ENCODE assay signal across 8 cellular contexts in genomic region chr16:29824589-29825144, GRCh38. TPM values are rescaled to one million over a fixed set of nuclear protein-coding genes. Genes with fewer than 3 reads are reported as not detected.
A peak's percentile ranks its signal among the peaks of the same experiment; 100 is the strongest.
DNase-seq lines count a peak whose midpoint lies in the region; ATAC-seq and TF ChIP-seq lines count a peak whose summit lies in the region.
"Had no signal": no experiment of that assay in that cellular context is flagged by ENCODE, and none has a peak within 500 bp of the region (broad histone marks: within the 10 kb centered on the region; RNA-seq: fewer than 3 reads in every experiment).

No MANE protein-coding gene starts in this region.

- no peak overlapping the region for H3K4me3 ChIP-seq in fibroblast of pulmonary artery (replicated peaks; ENCODE audit: low read depth, low read length)
- H3K4me3 ChIP-seq in tibial artery, result no peak overlapping the region

- no peaks in the 10 kb centered on the region for H3K9me3 ChIP-seq in tibial artery

- H3K27ac ChIP-seq in tibial artery, result peak overlapping the region; percentile 60 to 64

- no peak for TF ChIP-seq CTCF in fibroblast of pulmonary artery (IDR thresholded peaks at IDR 0.05; ENCODE audit: low read length, missing control alignments)
- TF ChIP-seq CTCF in tibial artery (IDR thresholded peaks at IDR 0.05), result no peak

- H3K27me3 Mint-ChIP-seq in activated CD4-positive, alpha-beta T cell treated with anti-CD3 and anti-CD28 coated beads, Interleukin-2, amount 10 ng/mL, durations not matched to agents 24 days and 14 days, result no peaks in the 10 kb centered on the region

- ATAC-seq in HG03025 (IDR thresholded peaks at IDR 0.05; ENCODE audit: low FRiP score, unreplicated experiment), result no peak

- DNase-seq in activated CD4-positive, alpha-beta T cell treated with anti-CD3 and anti-CD28 coated beads, Interleukin-2, amount 10 ng/mL, durations not matched to agents 24 days and 14 days, result no peak
- no peak for DNase-seq in activated CD4-positive, alpha-beta T cell treated with anti-CD3 and anti-CD28 coated beads, Interleukin-2, amount 50 U/mL, for 1 hour
- DNase-seq in fibroblast of pulmonary artery (ENCODE audit: low read depth) (peak; percentile 62), tibial artery (no peak), T1000 (lab: John Stamatoyannopoulos, UW) (no peak)
- DNase-seq: COR-L47, NCI-H526 had no signal

- peak overlapping the region; percentile 69 for H3K4me3 Mint-ChIP-seq in activated CD4-positive, alpha-beta T cell treated with anti-CD3 and anti-CD28 coated beads, Interleukin-2, amount 10 ng/mL, durations not matched to agents 24 days and 14 days

- intact Hi-C loops in activated CD4-positive, alpha-beta T cell treated with anti-CD3 and anti-CD28 coated beads, Interleukin-2, amount 10 ng/mL, durations not matched to agents 24 days and 14 days (cut with micrococcal nuclease), result loop anchor here (5.0 kb wide), 1 partner anchor 77 kb away; the partner anchor contains the start of gene C16orf54
- intact Hi-C loops in tibial artery (cut with DNase I; ENCODE audit: low total_unique reads), result loop anchor here (5.0 kb wide), 1 partner anchor 38 kb away; the partner anchor contains the start of gene CDIPT

- no peaks in the 10 kb centered on the region for H3K9me3 Mint-ChIP-seq in activated CD4-positive, alpha-beta T cell treated with anti-CD3 and anti-CD28 coated beads, Interleukin-2, amount 10 ng/mL, durations not matched to agents 24 days and 14 days

- H3K27ac Mint-ChIP-seq in activated CD4-positive, alpha-beta T cell treated with anti-CD3 and anti-CD28 coated beads, Interleukin-2, amount 10 ng/mL, durations not matched to agents 24 days and 14 days, result peak overlapping the region; percentile 85

- no peaks in the 10 kb centered on the region for H3K27me3 ChIP-seq in tibial artery

- peaks cover 28% of the 10 kb centered on the region for H3K36me3 Mint-ChIP-seq in activated CD4-positive, alpha-beta T cell treated with anti-CD3 and anti-CD28 coated beads, Interleukin-2, amount 10 ng/mL, durations not matched to agents 24 days and 14 days (ENCODE audit: low read depth)

- peaks cover 55% of the 10 kb centered on the region for H3K4me1 Mint-ChIP-seq in activated CD4-positive, alpha-beta T cell treated with anti-CD3 and anti-CD28 coated beads, Interleukin-2, amount 10 ng/mL, durations not matched to agents 24 days and 14 days

- H3K4me1 ChIP-seq in tibial artery, result peaks cover 7 to 71% (median 60%) of the 10 kb centered on the region in 4 donors

- H3K36me3 ChIP-seq in tibial artery, result peaks cover under 1 to 3% (median under 1%) of the 10 kb centered on the region in 3 donors

RNA-seq across cellular contexts. Expression of gene MVP, which starts 4.4 kb away (rescaled TPM):
- total RNA-seq in activated CD4-positive, alpha-beta T cell treated with anti-CD3 and anti-CD28 coated beads, Interleukin-2, amount 10 ng/mL, durations not matched to agents 24 days and 14 days, result 116 and 122 TPM in 2 replicates

RNA-seq across cellular contexts. Expression of gene PAGR1, which starts 8.7 kb away (rescaled TPM):
- 25.8 and 27.0 TPM in 2 replicates for total RNA-seq in activated CD4-positive, alpha-beta T cell treated with anti-CD3 and anti-CD28 coated beads, Interleukin-2, amount 10 ng/mL, durations not matched to agents 24 days and 14 days

RNA-seq across cellular contexts. Expression of gene PRRT2, which starts 12.7 kb away (rescaled TPM):
- total RNA-seq in activated CD4-positive, alpha-beta T cell treated with anti-CD3 and anti-CD28 coated beads, Interleukin-2, amount 10 ng/mL, durations not matched to agents 24 days and 14 days, result 1.6 and 1.7 TPM in 2 replicates

RNA-seq across cellular contexts. Expression of gene MAZ, which starts 18.3 kb away (rescaled TPM):
- 378 and 380 TPM in 2 replicates for total RNA-seq in activated CD4-positive, alpha-beta T cell treated with anti-CD3 and anti-CD28 coated beads, Interleukin-2, amount 10 ng/mL, durations not matched to agents 24 days and 14 days

RNA-seq across cellular contexts. Expression of gene KIF22, which starts 34.1 kb away (rescaled TPM):
- total RNA-seq in activated CD4-positive, alpha-beta T cell treated with anti-CD3 and anti-CD28 coated beads, Interleukin-2, amount 10 ng/mL, durations not matched to agents 24 days and 14 days, result 132 TPM in 2 replicates
